In the genomic region with DNA sequence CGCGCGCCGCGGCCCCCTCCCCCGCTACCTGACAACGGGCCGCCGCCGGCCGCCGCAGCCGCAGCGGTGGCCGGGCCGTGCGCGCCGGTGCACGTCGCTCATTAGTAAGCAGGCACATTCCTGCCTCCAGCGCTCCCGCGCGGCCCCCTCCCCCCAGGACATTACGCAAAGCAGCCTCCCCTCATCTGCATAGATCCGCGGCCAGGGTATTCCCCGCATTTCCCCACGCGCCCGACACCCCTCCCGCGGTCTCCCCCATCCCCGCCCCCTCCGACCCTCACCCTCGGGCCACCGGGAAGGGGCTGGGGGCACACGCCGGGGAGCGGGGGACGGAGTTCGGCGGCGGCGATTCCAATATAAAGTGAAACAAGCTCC, we compare ENCODE assay signal across 8 cellular contexts.
DNase-seq lines count a peak whose midpoint lies in the region; ATAC-seq lines count a peak whose summit lies in the region.

A gene with protein sequence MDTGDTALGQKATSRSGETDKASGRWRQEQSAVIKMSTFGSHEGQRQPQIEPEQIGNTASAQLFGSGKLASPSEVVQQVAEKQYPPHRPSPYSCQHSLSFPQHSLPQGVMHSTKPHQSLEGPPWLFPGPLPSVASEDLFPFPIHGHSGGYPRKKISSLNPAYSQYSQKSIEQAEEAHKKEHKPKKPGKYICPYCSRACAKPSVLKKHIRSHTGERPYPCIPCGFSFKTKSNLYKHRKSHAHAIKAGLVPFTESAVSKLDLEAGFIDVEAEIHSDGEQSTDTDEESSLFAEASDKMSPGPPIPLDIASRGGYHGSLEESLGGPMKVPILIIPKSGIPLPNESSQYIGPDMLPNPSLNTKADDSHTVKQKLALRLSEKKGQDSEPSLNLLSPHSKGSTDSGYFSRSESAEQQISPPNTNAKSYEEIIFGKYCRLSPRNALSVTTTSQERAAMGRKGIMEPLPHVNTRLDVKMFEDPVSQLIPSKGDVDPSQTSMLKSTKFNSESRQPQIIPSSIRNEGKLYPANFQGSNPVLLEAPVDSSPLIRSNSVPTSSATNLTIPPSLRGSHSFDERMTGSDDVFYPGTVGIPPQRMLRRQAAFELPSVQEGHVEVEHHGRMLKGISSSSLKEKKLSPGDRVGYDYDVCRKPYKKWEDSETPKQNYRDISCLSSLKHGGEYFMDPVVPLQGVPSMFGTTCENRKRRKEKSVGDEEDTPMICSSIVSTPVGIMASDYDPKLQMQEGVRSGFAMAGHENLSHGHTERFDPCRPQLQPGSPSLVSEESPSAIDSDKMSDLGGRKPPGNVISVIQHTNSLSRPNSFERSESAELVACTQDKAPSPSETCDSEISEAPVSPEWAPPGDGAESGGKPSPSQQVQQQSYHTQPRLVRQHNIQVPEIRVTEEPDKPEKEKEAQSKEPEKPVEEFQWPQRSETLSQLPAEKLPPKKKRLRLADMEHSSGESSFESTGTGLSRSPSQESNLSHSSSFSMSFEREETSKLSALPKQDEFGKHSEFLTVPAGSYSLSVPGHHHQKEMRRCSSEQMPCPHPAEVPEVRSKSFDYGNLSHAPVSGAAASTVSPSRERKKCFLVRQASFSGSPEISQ (N-terminal part only) (minus strand): TSS at position 106 of the 375 bp plus-strand sequence. CDS start 170,438 bp downstream, outside the sequence.

- ATAC-seq in GM18498 (IDR thresholded peaks at IDR 0.05; ENCODE audit: unreplicated experiment), result peak; percentile 31
- peak; percentile 27 for ATAC-seq in HG02852 (IDR thresholded peaks at IDR 0.05; ENCODE audit: unreplicated experiment)
- peak; percentile 20 for ATAC-seq in memory B cell (ENCODE audit: low read depth)

- H3K27ac Mint-ChIP-seq in memory B cell, result peak within 1 kb of the TSS; percentile 98

- H3K4me1 Mint-ChIP-seq in memory B cell, result peaks cover 18% of the 10 kb centered on the region

- DNase-seq in NCI-H526 treated with DMSO at 0.1 percent for 48 hours (lab: John Stamatoyannopoulos, UW) (peak; percentile 62), memory B cell (ENCODE audit: low spot score in 2 of 2) (peak in 1 of 2 donors; percentile 72), NCI-H128 (lab: John Stamatoyannopoulos, UW; ENCODE audit: unreplicated experiment) (no peak)
- peak; percentile 94 for DNase-seq in activated CD8-positive, alpha-beta memory T cell treated with anti-CD3 and anti-CD28 coated beads for 24 hours
- peak; percentile 85 for DNase-seq in effector CD4-positive, alpha-beta T cell
- DNase-seq in stimulated activated CD8-positive, alpha-beta memory T cell treated with anti-CD3 and anti-CD28 coated beads, Interleukin-15, amount 100 ng/mL, for 1 hour (ENCODE audit: low read depth), result peak; percentile 72

- H3K27me3 Mint-ChIP-seq in memory B cell, result no peaks in the 10 kb centered on the region

- peak within 1 kb of the TSS; percentile 97 for H3K4me3 Mint-ChIP-seq in memory B cell

- no peaks in the 10 kb centered on the region for H3K36me3 Mint-ChIP-seq in memory B cell

- no peaks in the 10 kb centered on the region for H3K9me3 Mint-ChIP-seq in memory B cell
